Comparison of ENCODE assay signal across 8 cellular contexts in the genomic region with DNA sequence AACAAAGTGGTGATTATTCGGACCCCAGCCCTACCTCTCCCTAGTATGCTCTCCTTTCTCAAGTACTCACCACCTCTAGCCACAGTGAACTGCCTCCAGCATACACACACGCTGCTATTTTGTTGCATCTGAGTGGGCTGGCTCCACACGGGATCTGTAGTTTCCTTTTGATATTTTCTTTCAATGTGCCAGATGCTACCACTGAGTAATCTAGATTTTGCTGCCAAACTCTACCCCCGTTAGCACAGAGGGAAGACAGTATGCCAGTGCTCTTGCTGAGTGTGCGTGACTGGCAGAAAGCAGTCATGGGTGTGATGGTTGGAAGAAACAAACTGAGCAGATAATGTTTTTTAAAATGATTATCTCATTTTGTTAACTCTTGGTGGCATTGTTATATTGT. TPM values are rescaled to one million over a fixed set of nuclear protein-coding genes. Genes with fewer than 3 reads are reported as not detected.
A peak's percentile ranks its signal among the peaks of the same experiment; 100 is the strongest.
DNase-seq lines count a peak whose midpoint lies in the region; ATAC-seq and TF ChIP-seq lines count a peak whose summit lies in the region.

No MANE protein-coding gene starts in this region.

- H3K9me3 Mint-ChIP-seq in activated CD4-positive, alpha-beta T cell treated with anti-CD3 and anti-CD28 coated beads, Interleukin-2, amount 10 ng/mL, durations not matched to agents 7 days and 5 days, result no peaks in the 10 kb centered on the region
- no peaks in the 10 kb centered on the region for H3K9me3 Mint-ChIP-seq in naive thymus-derived CD4-positive, alpha-beta T cell

- DNase-seq in HCT116 (ENCODE audit: low read depth, low spot score), result no peak
- peak; percentile 45 for DNase-seq in activated CD4-positive, alpha-beta T cell treated with anti-CD3 and anti-CD28 coated beads, Interleukin-2, amount 10 ng/mL, durations not matched to agents 7 days and 5 days
- DNase-seq in naive thymus-derived CD4-positive, alpha-beta T cell, result peak in 2 of 9 donors; percentile 54 to 59
- DNase-seq in retina, result no peak
- DNase-seq in posterior vena cava (ENCODE audit: low spot score), result no peak
- no peak for DNase-seq in HuH-7.5 (ENCODE audit: low spot score)
- DNase-seq in BE2C, result no peak

- no peaks in the 10 kb centered on the region for H4K20me1 ChIP-seq in HCT116 (ENCODE audit: insufficient read depth)

- peaks cover 79% of the 10 kb centered on the region for H3K79me2 ChIP-seq in HCT116 (ENCODE audit: insufficient read depth, low read length)

- H3K4me3 ChIP-seq in HCT116 (replicated peaks in 1 of 2; ENCODE audit: low read depth in 1 of 2, low read length in 2 of 2), result no peak overlapping the region
- H3K4me3 ChIP-seq in endocrine pancreas (ENCODE audit: control insufficient read depth, insufficient read depth, low read length), result peak overlapping the region; percentile 43
- H3K4me3 ChIP-seq in naive thymus-derived CD4-positive, alpha-beta T cell (ENCODE audit: low read length), result peak overlapping the region; percentile 62
- no peak overlapping the region for H3K4me3 ChIP-seq in BE2C (ENCODE audit: low read depth, low read length)

- no peak for TF ChIP-seq RAD21 in HCT116 (IDR thresholded peaks at IDR 0.05; ENCODE audit: low read depth)

- POLR2A ChIA-PET in HCT116 (lab: Charles Lee), result no interaction called here
- POLR2A ChIA-PET in activated CD4-positive, alpha-beta T cell treated with anti-CD3 and anti-CD28 coated beads, Interleukin-2, amount 10 ng/mL, durations not matched to agents 7 days and 5 days (lab: Charles Lee), result no interaction called here
- POLR2A ChIA-PET in naive thymus-derived CD4-positive, alpha-beta T cell (lab: Charles Lee), result interaction anchor here (1.1 to 1.3 kb wide), 2 partner anchors 14 to 106 kb away, joined by 3 to 4 read pairs; no protein-coding TSS in a partner anchor

- H3K4me1 ChIP-seq in HCT116 (ENCODE audit: control insufficient read depth in 1 of 2, insufficient read depth in 2 of 2, low read length in 2 of 2), result peaks cover 13 to 84% of the 10 kb centered on the region in 2 experiments
- H3K4me1 ChIP-seq in endocrine pancreas (ENCODE audit: control insufficient read depth, insufficient read depth, low read length), result no peaks in the 10 kb centered on the region
- H3K4me1 ChIP-seq in naive thymus-derived CD4-positive, alpha-beta T cell (ENCODE audit: control insufficient read depth in 2 of 2, insufficient read depth in 2 of 2, low read length in 2 of 2), result peaks cover 75 to 84% of the 10 kb centered on the region in 2 donors
- peaks cover 6% of the 10 kb centered on the region for H3K4me1 ChIP-seq in BE2C

- intact Hi-C loops in HCT116 (cut with micrococcal nuclease) (no loop called here), posterior vena cava (cut with DNase I) (no loop called here)
- intact Hi-C loops in naive thymus-derived CD4-positive, alpha-beta T cell (cut with micrococcal nuclease), result loop anchor here in 1 of 2 donors (1.0 to 2.0 kb wide), 2 partner anchors 8 to 13 kb away; no protein-coding TSS in a partner anchor

- peak overlapping the region; percentile 91 for H3K4me3 Mint-ChIP-seq in activated CD4-positive, alpha-beta T cell treated with anti-CD3 and anti-CD28 coated beads, Interleukin-2, amount 10 ng/mL, durations not matched to agents 7 days and 5 days
- H3K4me3 Mint-ChIP-seq in naive thymus-derived CD4-positive, alpha-beta T cell, result peak overlapping the region; percentile 81 to 99 (median 92)

- H3K27me3 Mint-ChIP-seq in activated CD4-positive, alpha-beta T cell treated with anti-CD3 and anti-CD28 coated beads, Interleukin-2, amount 10 ng/mL, durations not matched to agents 7 days and 5 days, result no peaks in the 10 kb centered on the region
- no peaks in the 10 kb centered on the region for H3K27me3 Mint-ChIP-seq in naive thymus-derived CD4-positive, alpha-beta T cell

- H3K9me2 ChIP-seq in HCT116 (ENCODE audit: insufficient read depth), result no peaks in the 10 kb centered on the region

- CTCF ChIA-PET in HCT116 (lab: Charles Lee), result interaction anchor here (1.2 kb wide), 1 partner anchor 9 kb away, joined by 4 read pairs; no protein-coding TSS in a partner anchor
- CTCF ChIA-PET in activated CD4-positive, alpha-beta T cell treated with anti-CD3 and anti-CD28 coated beads, Interleukin-2, amount 10 ng/mL, durations not matched to agents 7 days and 5 days (lab: Charles Lee), result interaction anchor here (1.4 to 1.6 kb wide), 4 partner anchors 10 to 224 kb away, joined by 3 to 16 read pairs (median 5); no protein-coding TSS in a partner anchor
- CTCF ChIA-PET in naive thymus-derived CD4-positive, alpha-beta T cell (lab: Charles Lee), result interaction anchor here (0.6 to 1.4 kb wide), 3 partner anchors 28 to 105 kb away, joined by 3 to 5 read pairs (median 3); no protein-coding TSS in a partner anchor

- ATAC-seq in HCT116, result no peak
- peak; percentile 12 for ATAC-seq in naive thymus-derived CD4-positive, alpha-beta T cell

- H3K4me1 Mint-ChIP-seq in activated CD4-positive, alpha-beta T cell treated with anti-CD3 and anti-CD28 coated beads, Interleukin-2, amount 10 ng/mL, durations not matched to agents 7 days and 5 days, result peaks cover 90% of the 10 kb centered on the region
- H3K4me1 Mint-ChIP-seq in naive thymus-derived CD4-positive, alpha-beta T cell, result peaks cover 81 to 97% (median 91%) of the 10 kb centered on the region in 7 donors

- no peak for TF ChIP-seq CTCF in HCT116 (IDR thresholded peaks at IDR 0.05 in 2 of 3, conservative IDR thresholded peaks at IDR 0.05 in 1 of 3; ENCODE audit: borderline replicate concordance in 1 of 3, insufficient read depth in 1 of 3, low read depth in 2 of 3, low read length in 2 of 3)
- no peak for TF ChIP-seq CTCF in BE2C (IDR thresholded peaks at IDR 0.05; ENCODE audit: low read depth, low read length)

- H3K36me3 ChIP-seq in HCT116 (ENCODE audit: control insufficient read depth in 1 of 2, insufficient read depth in 2 of 2, low read length in 2 of 2) (peaks cover 0 to 1% of the 10 kb centered on the region in 2 experiments; a peak in 1 of 4 replicates), endocrine pancreas (ENCODE audit: control insufficient read depth, insufficient read depth, low read length) (no peaks in the 10 kb centered on the region), BE2C (no peaks in the 10 kb centered on the region)
- peaks cover 0 to 2% (median under 1%) of the 10 kb centered on the region in 3 experiments for H3K36me3 ChIP-seq in naive thymus-derived CD4-positive, alpha-beta T cell (ENCODE audit: control insufficient read depth in 2 of 3, insufficient read depth in 3 of 3, low read length in 3 of 3)

- no TSS peak for BruUV-seq in HCT116 (replicated peaks; lab: Mats Ljungman, UMichigan)

- no peak overlapping the region for H2AFZ ChIP-seq in HCT116 (ENCODE audit: low read depth, low read length, poor library complexity, severe bottlenecking)

- H3K4me2 ChIP-seq in HCT116 (ENCODE audit: low read length), result peak overlapping the region; percentile 24; the same call in 1 of the 2 replicates

- no peaks in the 10 kb centered on the region for H3K27me3 ChIP-seq in HCT116 (ENCODE audit: insufficient read depth, low read length)
- H3K27me3 ChIP-seq in endocrine pancreas (ENCODE audit: control insufficient read depth, insufficient read depth, low read length), result no peaks in the 10 kb centered on the region
- no peaks in the 10 kb centered on the region for H3K27me3 ChIP-seq in naive thymus-derived CD4-positive, alpha-beta T cell (ENCODE audit: control insufficient read depth in 2 of 2, insufficient read depth in 2 of 2, low read length in 2 of 2)
- H3K27me3 ChIP-seq in BE2C, result no peaks in the 10 kb centered on the region

- H3K9ac ChIP-seq in HCT116 (ENCODE audit: low read length), result peak overlapping the region; percentile 14
- no peak overlapping the region for H3K9ac ChIP-seq in endocrine pancreas (ENCODE audit: control insufficient read depth, insufficient read depth, low read length)

- peak overlapping the region; percentile 96 for H3K27ac Mint-ChIP-seq in activated CD4-positive, alpha-beta T cell treated with anti-CD3 and anti-CD28 coated beads, Interleukin-2, amount 10 ng/mL, durations not matched to agents 7 days and 5 days
- peak overlapping the region; percentile 94 to 99 (median 97) for H3K27ac Mint-ChIP-seq in naive thymus-derived CD4-positive, alpha-beta T cell

- RAD21 ChIA-PET in HCT116 (lab: Charles Lee; ENCODE audit: low non-redundant PET in 1 of 2, low total read pairs in 2 of 2, uncharacterized antibody in 2 of 2, unreplicated experiment in 2 of 2), result no interaction called here

- H3K9me3 ChIP-seq in HCT116 (ENCODE audit: control insufficient read depth in 1 of 2, insufficient read depth in 1 of 2, low read depth in 1 of 2, low read length in 2 of 2), result no peaks in the 10 kb centered on the region
- H3K9me3 ChIP-seq in endocrine pancreas (ENCODE audit: control insufficient read depth, low read length), result no peaks in the 10 kb centered on the region
- no peaks in the 10 kb centered on the region for H3K9me3 ChIP-seq in naive thymus-derived CD4-positive, alpha-beta T cell (ENCODE audit: control insufficient read depth in 2 of 3, low read length in 3 of 3)
- H3K9me3 ChIP-seq in BE2C, result no peaks in the 10 kb centered on the region

- H3K27ac ChIP-seq in HCT116 (ENCODE audit: low read depth, low read length), result no peak overlapping the region
- H3K27ac ChIP-seq in naive thymus-derived CD4-positive, alpha-beta T cell (ENCODE audit: low read depth, low read length), result peak overlapping the region; percentile 76

- no peak for TF ChIP-seq POLR2A in HCT116 (IDR thresholded peaks at IDR 0.05; ENCODE audit: borderline replicate concordance, extremely low read depth, insufficient read depth, insufficient read length)

- peaks cover 57% of the 10 kb centered on the region for H3K36me3 Mint-ChIP-seq in activated CD4-positive, alpha-beta T cell treated with anti-CD3 and anti-CD28 coated beads, Interleukin-2, amount 10 ng/mL, durations not matched to agents 7 days and 5 days (ENCODE audit: low read depth)
- H3K36me3 Mint-ChIP-seq in naive thymus-derived CD4-positive, alpha-beta T cell, result peaks cover 3 to 58% (median 9%) of the 10 kb centered on the region in 5 donors

RNA-seq across cellular contexts. Expression of a gene that starts 11.6 kb away (rescaled TPM):
- 35.6 TPM for total RNA-seq in HCT116 (2021; ENCODE audit: unreplicated experiment)
- 19.8 and 21.2 TPM in 2 replicates for polyA plus RNA-seq in HCT116 (2012)
- 100 to 1,000 TPM in 1 of 2 experiments, 10 to 100 TPM in 1; 98.4 to 106 TPM for total RNA-seq in activated CD4-positive, alpha-beta T cell treated with anti-CD3 and anti-CD28 coated beads, Interleukin-2, amount 10 ng/mL, durations not matched to agents 7 days and 5 days
- total RNA-seq in naive thymus-derived CD4-positive, alpha-beta T cell, result 100 to 1,000 TPM; 168 to 253 (median 185) TPM
- 10 to 100 TPM; 63.9 to 95.7 TPM for polyA plus RNA-seq in naive thymus-derived CD4-positive, alpha-beta T cell
- total RNA-seq in posterior vena cava, result 100 to 1,000 TPM; 140 to 142 TPM
- 11.6 TPM for polyA plus RNA-seq in BE2C (2012; ENCODE audit: insufficient read depth, insufficient read length, low read depth)

RNA-seq across cellular contexts. Expression of a gene that starts 55.4 kb away (rescaled TPM):
- total RNA-seq in HCT116 (2021; ENCODE audit: unreplicated experiment) (2.6 TPM), posterior vena cava (10 to 100 TPM in 1 of 2 donors, 1 to 10 TPM in 1; 8.4 to 12.7 TPM)
- polyA plus RNA-seq in HCT116 (2012), result 1.8 and 2.3 TPM in 2 replicates
- total RNA-seq in activated CD4-positive, alpha-beta T cell treated with anti-CD3 and anti-CD28 coated beads, Interleukin-2, amount 10 ng/mL, durations not matched to agents 7 days and 5 days, result 10 to 100 TPM; 45.0 to 49.6 TPM
- total RNA-seq in naive thymus-derived CD4-positive, alpha-beta T cell, result 10 to 100 TPM; 29.0 to 49.8 (median 42.9) TPM
- 10 to 100 TPM; 15.9 to 18.9 TPM for polyA plus RNA-seq in naive thymus-derived CD4-positive, alpha-beta T cell
- 0.08 TPM for polyA plus RNA-seq in BE2C (2012; ENCODE audit: insufficient read depth, insufficient read length, low read depth)

RNA-seq across cellular contexts. Expression of a gene that starts 55.8 kb away (rescaled TPM):
- 94.6 TPM for total RNA-seq in HCT116 (2021; ENCODE audit: unreplicated experiment)
- 44.9 and 56.2 TPM in 2 replicates for polyA plus RNA-seq in HCT116 (2012)
- 100 to 1,000 TPM; 134 to 147 TPM for total RNA-seq in activated CD4-positive, alpha-beta T cell treated with anti-CD3 and anti-CD28 coated beads, Interleukin-2, amount 10 ng/mL, durations not matched to agents 7 days and 5 days
- 100 to 1,000 TPM in 1 of 5 experiments, 10 to 100 TPM in 4; 18.3 to 109 (median 38.3) TPM for total RNA-seq in naive thymus-derived CD4-positive, alpha-beta T cell
- polyA plus RNA-seq in naive thymus-derived CD4-positive, alpha-beta T cell, result 100 to 1,000 TPM; 246 to 361 TPM
- total RNA-seq in posterior vena cava, result 10 to 100 TPM; 60.6 to 69.0 TPM
- 168 TPM for polyA plus RNA-seq in BE2C (2012; ENCODE audit: insufficient read depth, insufficient read length, low read depth)

RNA-seq across cellular contexts. Expression of a gene that starts 56.1 kb away (rescaled TPM):
- total RNA-seq in HCT116 (2021; ENCODE audit: unreplicated experiment) (9.9 TPM), posterior vena cava (10 to 100 TPM; 21.2 to 21.5 TPM)
- 1.4 and 2.0 TPM in 2 replicates for polyA plus RNA-seq in HCT116 (2012)
- total RNA-seq in activated CD4-positive, alpha-beta T cell treated with anti-CD3 and anti-CD28 coated beads, Interleukin-2, amount 10 ng/mL, durations not matched to agents 7 days and 5 days, result 10 to 100 TPM; 31.4 to 32.0 TPM
- total RNA-seq in naive thymus-derived CD4-positive, alpha-beta T cell, result 10 to 100 TPM; 34.8 to 38.3 (median 36.1) TPM
- polyA plus RNA-seq in naive thymus-derived CD4-positive, alpha-beta T cell, result 10 to 100 TPM; 20.8 to 27.0 TPM
- 4.7 TPM for polyA plus RNA-seq in BE2C (2012; ENCODE audit: insufficient read depth, insufficient read length, low read depth)

Comparison
In these comparisons a context has a peak if more than half of its experiments do, and no peak if none do; other contexts are left out.
1. H3K4me3 ChIP-seq: peak in endocrine pancreas (single experiment) and naive thymus-derived CD4-positive, alpha-beta T cell (single experiment); none in HCT116 (0 of 2) and BE2C (single experiment).